In the genomic region with DNA sequence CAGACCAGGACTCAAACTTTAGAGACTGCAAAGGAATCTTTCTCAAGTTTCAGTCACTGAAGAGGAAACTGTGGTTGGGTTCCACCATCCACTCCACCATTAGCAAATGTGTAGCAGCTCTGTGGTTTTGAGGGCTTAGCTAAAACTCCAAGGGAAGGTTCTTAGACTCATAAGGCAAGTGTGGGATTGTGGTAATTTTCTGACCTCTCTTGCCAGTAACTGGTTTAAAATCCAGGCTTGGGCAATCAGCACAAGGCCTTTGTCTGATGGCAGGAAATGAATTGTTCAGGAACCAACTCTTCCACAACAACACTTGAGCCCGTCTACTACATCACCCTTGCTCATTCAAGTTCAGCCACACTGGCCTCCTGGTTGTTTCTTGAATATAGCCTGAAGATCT, we compare ENCODE assay signal across 11 cellular contexts.
DNase-seq lines count a peak whose midpoint lies in the region; ATAC-seq and TF ChIP-seq lines count a peak whose summit lies in the region.
"Had no signal": no experiment of that assay in that cellular context is flagged by ENCODE, and none has a peak within 500 bp of the region (broad histone marks: within the 10 kb centered on the region; RNA-seq: fewer than 3 reads in every experiment).

No MANE protein-coding gene starts in this region.

- no peaks in the 10 kb centered on the region for H3K4me1 ChIP-seq in CD8-positive, alpha-beta T cell (ENCODE audit: insufficient read depth, low read length)

- CTCF ChIA-PET in CD8-positive, alpha-beta T cell (lab: Charles Lee) = no interaction called here
- CTCF ChIA-PET in CD4-positive, alpha-beta T cell (lab: Charles Lee) = no interaction called here

- H3K9me3 ChIP-seq in CD8-positive, alpha-beta T cell (ENCODE audit: low read length) = no peaks in the 10 kb centered on the region
- no peaks in the 10 kb centered on the region for H3K9me3 ChIP-seq in CD4-positive, alpha-beta T cell (ENCODE audit: control insufficient read depth, low read length)

- POLR2A ChIA-PET in CD8-positive, alpha-beta T cell (lab: Charles Lee) = interaction anchor here (0.6 kb wide), 1 partner anchor 25 kb away, joined by 4 read pairs; no protein-coding TSS in a partner anchor
- POLR2A ChIA-PET in CD4-positive, alpha-beta T cell (lab: Charles Lee) = no interaction called here

- ATAC-seq in HG02623 (IDR thresholded peaks at IDR 0.05; ENCODE audit: unreplicated experiment) (peak; percentile 49), HG03520 (IDR thresholded peaks at IDR 0.05; ENCODE audit: unreplicated experiment) (no peak), GM18909 (IDR thresholded peaks at IDR 0.05; ENCODE audit: poor library complexity, unreplicated experiment) (no peak)
- no peak for ATAC-seq in CD8-positive, alpha-beta T cell
- no peak for ATAC-seq in CD4-positive, alpha-beta T cell (ENCODE audit: poor library complexity)

- no peak overlapping the region for H3K4me3 Mint-ChIP-seq in CD8-positive, alpha-beta T cell
- no peak overlapping the region for H3K4me3 Mint-ChIP-seq in CD4-positive, alpha-beta T cell

- intact Hi-C loops in CD8-positive, alpha-beta T cell (cut with DNase I, micrococcal nuclease) = no loop called here
- intact Hi-C loops in CD4-positive, alpha-beta T cell (cut with DNase I, micrococcal nuclease) = no loop called here

- H3K27ac Mint-ChIP-seq in CD8-positive, alpha-beta T cell = no peak overlapping the region
- H3K27ac Mint-ChIP-seq in CD4-positive, alpha-beta T cell = no peak overlapping the region

- no peaks in the 10 kb centered on the region for H3K27me3 ChIP-seq in CD8-positive, alpha-beta T cell (ENCODE audit: insufficient read depth, low read length)
- no peaks in the 10 kb centered on the region for H3K27me3 ChIP-seq in CD4-positive, alpha-beta T cell (ENCODE audit: control insufficient read depth, insufficient read depth, low read length)

- H3K27me3 Mint-ChIP-seq in CD8-positive, alpha-beta T cell (ENCODE audit: low read depth) = peaks cover 9% of the 10 kb centered on the region
- no peaks in the 10 kb centered on the region for H3K27me3 Mint-ChIP-seq in CD4-positive, alpha-beta T cell

- peak; percentile 38 for DNase-seq in GDM1 (lab: John Stamatoyannopoulos, UW)
- DNase-seq in NOMO-1 treated with DMSO at 0.1 percent for 48 hours (lab: John Stamatoyannopoulos, UW; ENCODE audit: unreplicated experiment) = peak; percentile 27
- peak; percentile 5 for DNase-seq in fibroblast of pulmonary artery (ENCODE audit: low read depth)
- no peak for DNase-seq in CD8-positive, alpha-beta T cell
- DNase-seq in CD4-positive, alpha-beta T cell = no peak
- DNase-seq: activated effector memory CD4-positive, alpha-beta T cell treated with Interleukin-2 at 50 U/mL for 16 hours; kidney glomerular epithelial cell; NCI-H2171 treated with DMSO at 0.1 percent for 48 hours had no signal

- no peak overlapping the region for H3K4me3 ChIP-seq in fibroblast of pulmonary artery (replicated peaks; ENCODE audit: low read depth, low read length)
- no peak overlapping the region for H3K4me3 ChIP-seq in CD8-positive, alpha-beta T cell (ENCODE audit: low read depth, low read length)

- no peaks in the 10 kb centered on the region for H3K36me3 ChIP-seq in CD8-positive, alpha-beta T cell (ENCODE audit: insufficient read depth, low read length)

- no peaks in the 10 kb centered on the region for H3K4me1 Mint-ChIP-seq in CD8-positive, alpha-beta T cell (ENCODE audit: low read depth)
- H3K4me1 Mint-ChIP-seq in CD4-positive, alpha-beta T cell (ENCODE audit: low read depth) = no peaks in the 10 kb centered on the region

- no peaks in the 10 kb centered on the region for H3K9me3 Mint-ChIP-seq in CD8-positive, alpha-beta T cell
- no peaks in the 10 kb centered on the region for H3K9me3 Mint-ChIP-seq in CD4-positive, alpha-beta T cell

- no peak for TF ChIP-seq CTCF in fibroblast of pulmonary artery (IDR thresholded peaks at IDR 0.05; ENCODE audit: low read length, missing control alignments)
- no peak for TF ChIP-seq CTCF in CD8-positive, alpha-beta T cell (IDR thresholded peaks at IDR 0.05)
- TF ChIP-seq CTCF in CD4-positive, alpha-beta T cell (IDR thresholded peaks at IDR 0.05) = no peak

- H3K36me3 Mint-ChIP-seq in CD8-positive, alpha-beta T cell = no peaks in the 10 kb centered on the region
- no peaks in the 10 kb centered on the region for H3K36me3 Mint-ChIP-seq in CD4-positive, alpha-beta T cell (ENCODE audit: low read depth)

- H3K27ac ChIP-seq in CD8-positive, alpha-beta T cell (ENCODE audit: low read depth, low read length) = no peak overlapping the region
- H3K27ac ChIP-seq in CD4-positive, alpha-beta T cell (ENCODE audit: low read depth, low read length) = no peak overlapping the region

Comparison
In these comparisons a context has a peak if more than half of its experiments do, and no peak if none do; other contexts are left out.
1. DNase-seq: peak in GDM1 (single experiment), NOMO-1 treated with DMSO at 0.1 percent for 48 hours (single experiment) and fibroblast of pulmonary artery (single experiment); none in CD8-positive, alpha-beta T cell (0 of 7) and CD4-positive, alpha-beta T cell (0 of 10).